In genomic region chr1:206784471-206784903, GRCh38 we compare ENCODE assay signal across 8 cellular contexts. TPM values are rescaled to one million over a fixed set of nuclear protein-coding genes. Genes with fewer than 3 reads are reported as not detected.
DNase-seq lines count a peak whose midpoint lies in the region; ATAC-seq and TF ChIP-seq lines count a peak whose summit lies in the region.

No MANE protein-coding gene starts in this region.

- TF ChIP-seq CTCF in epithelial cell of esophagus (IDR thresholded peaks at IDR 0.05; ENCODE audit: insufficient read depth, low read depth, low read length, missing control alignments), result no peak
- TF ChIP-seq CTCF in vagina (IDR thresholded peaks at IDR 0.05), result no peak

- DNase-seq in T-helper 9 cell (peak; percentile 30), epithelial cell of esophagus (ENCODE audit: low read depth) (peak; percentile 55), putamen (ENCODE audit: low spot score) (no peak), NCI-H2081 treated with DMSO at 0.1 percent for 48 hours (lab: John Stamatoyannopoulos, UW) (no peak), mucosa of gallbladder (ENCODE audit: low spot score) (no peak), vagina (ENCODE audit: extremely low spot score in 2 of 2) (no peak)

- no peak for TF ChIP-seq POLR2A in vagina (IDR thresholded peaks at IDR 0.05)

- peak overlapping the region; percentile 4; the same call in 1 of the 2 replicates for H3K4me3 ChIP-seq in GM08714 (ENCODE audit: low read length)
- no peak overlapping the region for H3K4me3 ChIP-seq in epithelial cell of esophagus (ENCODE audit: low read length)
- H3K4me3 ChIP-seq in vagina, result no peak overlapping the region

- intact Hi-C loops in vagina (cut with DNase I), result no loop called here

- no peak overlapping the region for H3K27ac ChIP-seq in vagina

- no peaks in the 10 kb centered on the region for H3K27me3 ChIP-seq in vagina

- no peaks in the 10 kb centered on the region for H3K36me3 ChIP-seq in vagina

- no peaks in the 10 kb centered on the region for H3K9me3 ChIP-seq in vagina

- no peaks in the 10 kb centered on the region for H3K4me1 ChIP-seq in vagina

- peak; percentile 54 for ATAC-seq in HG02610 (IDR thresholded peaks at IDR 0.05; ENCODE audit: unreplicated experiment)

RNA-seq across cellular contexts. Expression of gene IL10, which starts 12.2 kb away (rescaled TPM):
- 1.4 TPM for total RNA-seq in mucosa of gallbladder
- 2.7 TPM for total RNA-seq in vagina

RNA-seq across cellular contexts. Expression of gene IL19, which starts 13.9 kb away (rescaled TPM):
- total RNA-seq in mucosa of gallbladder, result not detected
- not detected for total RNA-seq in vagina

Comparison
In these comparisons a context has a peak if more than half of its experiments do, and no peak if none do; other contexts are left out.
1. DNase-seq: peak in T-helper 9 cell (single experiment) and epithelial cell of esophagus (single experiment); none in putamen (single experiment), NCI-H2081 treated with DMSO at 0.1 percent for 48 hours (single experiment), mucosa of gallbladder (single experiment) and vagina (0 of 2).